Comparison of ENCODE assay signal across 20 cellular contexts in genomic region chr15:47340576-47340920, GRCh38.
"Had no signal": no experiment of that assay in that cellular context is flagged by ENCODE, and none has a peak within 500 bp of the region (broad histone marks: within the 10 kb centered on the region; RNA-seq: fewer than 3 reads in every experiment).

No MANE protein-coding gene starts in this region.

- H3K9me3 ChIP-seq: left ventricle myocardium inferior, ovary, right atrium auricular region, spleen, suprapubic skin, thoracic aorta, tibial artery, uterus had no signal

- H3K36me3 ChIP-seq: left ventricle myocardium inferior, ovary, right atrium auricular region, spleen, suprapubic skin, thoracic aorta, tibial artery, uterus had no signal

- H3K27me3 ChIP-seq: ovary, right atrium auricular region, spleen, suprapubic skin, tibial artery, uterus had no signal

- H3K4me1 ChIP-seq: left ventricle myocardium inferior, right atrium auricular region, spleen, suprapubic skin, tibial artery, uterus had no signal

- H3K4me3 ChIP-seq: left ventricle myocardium inferior, lung, ovary, right atrium auricular region, skin epidermis, spleen, suprapubic skin, thoracic aorta, tibial artery, uterus had no signal

- H3K27me3 Mint-ChIP-seq: naive B cell; stimulated activated naive CD8-positive, alpha-beta T cell treated with anti-CD3 and anti-CD28 coated beads, Interleukin-15, Interleukin-2, amounts not matched to agents 100 ng/mL and 50 ng/mL, for 24 hours; type B pancreatic cell had no signal

- ATAC-seq: natural killer cell; sciatic nerve; stimulated activated effector memory CD8-positive, alpha-beta T cell treated with anti-CD3 and anti-CD28 coated beads, Interleukin-12 subunit alpha, Interleukin-12 subunit beta, amount 100 ng/mL, for 72 hours had no signal

- H3K36me3 Mint-ChIP-seq: naive B cell; natural killer cell; stimulated activated effector memory CD8-positive, alpha-beta T cell treated with anti-CD3 and anti-CD28 coated beads, Interleukin-12 subunit alpha, Interleukin-12 subunit beta, amount 100 ng/mL, for 72 hours; type B pancreatic cell had no signal

- H3K27ac Mint-ChIP-seq: natural killer cell; nephron progenitor cell; progenitor cell of endocrine pancreas; stimulated activated effector memory CD8-positive, alpha-beta T cell treated with anti-CD3 and anti-CD28 coated beads, Interleukin-12 subunit alpha, Interleukin-12 subunit beta, amount 100 ng/mL, for 72 hours; stimulated activated naive CD8-positive, alpha-beta T cell treated with anti-CD3 and anti-CD28 coated beads, Interleukin-15, Interleukin-2, amounts not matched to agents 100 ng/mL and 50 ng/mL, for 24 hours; type B pancreatic cell had no signal

- H3K9me3 Mint-ChIP-seq: stimulated activated naive CD8-positive, alpha-beta T cell treated with anti-CD3 and anti-CD28 coated beads, Interleukin-15, Interleukin-2, amounts not matched to agents 100 ng/mL and 50 ng/mL, for 24 hours had no signal

- H3K4me1 Mint-ChIP-seq: naive B cell; natural killer cell; nephron progenitor cell; stimulated activated effector memory CD8-positive, alpha-beta T cell treated with anti-CD3 and anti-CD28 coated beads, Interleukin-12 subunit alpha, Interleukin-12 subunit beta, amount 100 ng/mL, for 72 hours had no signal

- H3K4me3 Mint-ChIP-seq: naive B cell; natural killer cell; nephron progenitor cell; stimulated activated effector memory CD8-positive, alpha-beta T cell treated with anti-CD3 and anti-CD28 coated beads, Interleukin-12 subunit alpha, Interleukin-12 subunit beta, amount 100 ng/mL, for 72 hours; stimulated activated naive CD8-positive, alpha-beta T cell treated with anti-CD3 and anti-CD28 coated beads, Interleukin-15, Interleukin-2, amounts not matched to agents 100 ng/mL and 50 ng/mL, for 24 hours; type B pancreatic cell had no signal

- H3K27ac ChIP-seq: left ventricle myocardium inferior, ovary, skin epidermis, spleen, suprapubic skin, thoracic aorta, tibial artery, uterus had no signal

- DNase-seq: left ventricle myocardium inferior; naive B cell; natural killer cell; nephron progenitor cell; spleen; stimulated activated CD4-positive, alpha-beta T cell treated with anti-CD3 and anti-CD28 coated beads, Interleukin-4, amount 100 ng/mL, for 24 hours; stimulated activated naive CD4-positive, alpha-beta T cell; tibial artery; uterus had no signal
